In the genomic region with DNA sequence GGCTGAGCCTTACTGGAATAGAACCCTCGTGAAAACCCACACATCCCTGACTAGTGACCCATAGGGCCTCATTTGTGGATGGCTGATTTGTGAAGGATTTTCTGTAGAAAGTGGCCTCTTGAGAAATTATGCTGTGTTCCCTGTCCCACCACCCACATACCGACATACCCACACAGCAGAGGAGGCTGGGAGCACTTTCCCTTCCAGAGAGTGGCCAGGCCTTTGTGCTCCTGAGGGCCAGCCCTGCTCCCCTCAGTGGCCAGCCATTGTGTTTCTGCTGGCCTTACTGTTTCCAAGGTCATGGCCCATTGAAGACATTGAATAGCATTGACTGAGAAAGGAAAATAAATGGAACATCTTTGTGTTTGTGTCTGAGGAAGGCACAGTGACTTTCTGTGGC, we compare ENCODE assay signal across 33 cellular contexts. TPM values are rescaled to one million over a fixed set of nuclear protein-coding genes. Genes with fewer than 3 reads are reported as not detected.
"Had no signal": no experiment of that assay in that cellular context is flagged by ENCODE, and none has a peak within 500 bp of the region (broad histone marks: within the 10 kb centered on the region; RNA-seq: fewer than 3 reads in every experiment).

No MANE protein-coding gene starts in this region.

- H3K27ac Mint-ChIP-seq: naive thymus-derived CD8-positive, alpha-beta T cell; natural killer cell treated with Interleukin-12 subunit alpha and Interleukin-12 subunit beta and Interleukin-15 and Interleukin-18, amount 100 ng/mL, for 72 hours; nephron progenitor cell; progenitor cell of endocrine pancreas; stimulated activated memory B cell treated with anti-CD40 and anti-IgM and Interleukin-4, amounts not matched to agents 10 μg/mL and 1 μg/mL and 100 μg/mL, for 72 hours; stimulated activated naive CD8-positive, alpha-beta T cell treated with anti-CD3 and anti-CD28 coated beads, Interleukin-15, amount 100 ng/mL, for 72 hours; type B pancreatic cell had no signal

- H3K4me1 Mint-ChIP-seq: naive thymus-derived CD8-positive, alpha-beta T cell; nephron progenitor cell; stimulated activated memory B cell treated with anti-CD40 and anti-IgM and Interleukin-4, amounts not matched to agents 10 μg/mL and 1 μg/mL and 100 μg/mL, for 72 hours; stimulated activated naive CD8-positive, alpha-beta T cell treated with anti-CD3 and anti-CD28 coated beads, Interleukin-15, amount 100 ng/mL, for 72 hours had no signal

- H3K9me3 Mint-ChIP-seq: naive thymus-derived CD8-positive, alpha-beta T cell; natural killer cell treated with Interleukin-12 subunit alpha and Interleukin-12 subunit beta and Interleukin-15 and Interleukin-18, amount 100 ng/mL, for 72 hours; nephron progenitor cell; stimulated activated naive CD8-positive, alpha-beta T cell treated with anti-CD3 and anti-CD28 coated beads, Interleukin-15, amount 100 ng/mL, for 72 hours; type B pancreatic cell had no signal

- DNase-seq: naive thymus-derived CD8-positive, alpha-beta T cell; nephron progenitor cell; nucleus accumbens; pancreas; psoas muscle; right cardiac atrium; right lobe of liver; spleen; stimulated activated CD4-positive, alpha-beta T cell treated with anti-CD3 and anti-CD28 coated beads, Interleukin-12 subunit alpha, Interleukin-12 subunit beta, amount 100 ng/mL, for 4 hours; stimulated activated CD4-positive, alpha-beta T cell treated with anti-CD3 and anti-CD28 coated beads, Interleukin-1b, Interleukin-23, amount 100 ng/mL, for 48 hours; stimulated activated CD4-positive, alpha-beta T cell treated with anti-CD3 and anti-CD28 coated beads, Interleukin-4, amount 100 ng/mL, for 1 hour; stimulated activated CD4-positive, alpha-beta T cell treated with anti-CD3 and anti-CD28 coated beads, Interleukin-4, amount 100 ng/mL, for 4 hours; stimulated activated CD8-positive, alpha-beta memory T cell treated with anti-CD3 and anti-CD28 coated beads, Interleukin-4, amount 100 ng/mL, for 48 hours; stimulated activated naive CD4-positive, alpha-beta T cell; stimulated activated naive CD8-positive, alpha-beta T cell treated with anti-CD3 and anti-CD28 coated beads, Interleukin-15, amount 100 ng/mL, for 72 hours; stimulated activated naive CD8-positive, alpha-beta T cell treated with anti-CD3 and anti-CD28 coated beads, Interleukin-15, Interleukin-2, amounts not matched to agents 100 U/mL and 50 U/mL, for 24 hours; substantia nigra; testis; tibial artery; transverse colon; upper lobe of right lung; uterus had no signal

- H3K36me3 Mint-ChIP-seq: naive thymus-derived CD8-positive, alpha-beta T cell; natural killer cell treated with Interleukin-12 subunit alpha and Interleukin-12 subunit beta and Interleukin-15 and Interleukin-18, amount 100 ng/mL, for 72 hours; stimulated activated memory B cell treated with anti-CD40 and anti-IgM and Interleukin-4, amounts not matched to agents 10 μg/mL and 1 μg/mL and 100 μg/mL, for 72 hours; type B pancreatic cell had no signal

- H3K4me3 Mint-ChIP-seq: naive thymus-derived CD8-positive, alpha-beta T cell; natural killer cell treated with Interleukin-12 subunit alpha and Interleukin-12 subunit beta and Interleukin-15 and Interleukin-18, amount 100 ng/mL, for 72 hours; nephron progenitor cell; neural crest cell; stimulated activated memory B cell treated with anti-CD40 and anti-IgM and Interleukin-4, amounts not matched to agents 10 μg/mL and 1 μg/mL and 100 μg/mL, for 72 hours; stimulated activated naive CD8-positive, alpha-beta T cell treated with anti-CD3 and anti-CD28 coated beads, Interleukin-15, amount 100 ng/mL, for 72 hours; type B pancreatic cell had no signal

RNA-seq across cellular contexts. Expression of gene IL9, which starts 29.6 kb away (rescaled TPM):
- total RNA-seq: naive thymus-derived CD8-positive, alpha-beta T cell; neural crest cell; omental fat pad; osteocyte; pancreas; progenitor cell of endocrine pancreas; psoas muscle; renal cortical epithelial cell; right cardiac atrium; right lobe of liver; smooth muscle cell; spleen; suprapubic skin; testis; transverse colon; upper lobe of right lung; urinary bladder; uterus had no signal

RNA-seq across cellular contexts. Expression of gene SLC25A48, which starts 31.6 kb away (rescaled TPM):
- total RNA-seq: naive thymus-derived CD8-positive, alpha-beta T cell; natural killer cell treated with Interleukin-12 subunit alpha and Interleukin-12 subunit beta and Interleukin-15 and Interleukin-18, amount 100 ng/mL, for 72 hours; neural crest cell; osteocyte; renal cortical epithelial cell; right cardiac atrium; upper lobe of right lung had no signal
